ENCODE assay signal across 1 cellular context in genomic region chr6:4637691-4638433, GRCh38.
A peak's percentile ranks its signal among the peaks of the same experiment; 100 is the strongest.
TF ChIP-seq lines count a peak whose summit lies in the region.

No MANE protein-coding gene starts in this region.

TF ChIP-seq in IMR-90, 13 proteins besides CTCF, POLR2A, EP300 and RAD21:
- TF ChIP-seq CEBPB (IDR thresholded peaks at IDR 0.05; ENCODE audit: low read depth, low read length) (no peak), BHLHE40 (IDR thresholded peaks at IDR 0.05; ENCODE audit: low read depth, low read length) (peak; percentile 64; the same call in 1 of the 2 replicates), FOS (IDR thresholded peaks at IDR 0.05; ENCODE audit: low read depth, low read length) (peak; percentile 94)
